22 cellular contexts compared by ENCODE assay signal in genomic region chr1:173573596-173573995, GRCh38. TPM values are rescaled to one million over a fixed set of nuclear protein-coding genes. Genes with fewer than 3 reads are reported as not detected.
"Had no signal": no experiment of that assay in that cellular context is flagged by ENCODE, and none has a peak within 500 bp of the region (broad histone marks: within the 10 kb centered on the region; RNA-seq: fewer than 3 reads in every experiment).

No MANE protein-coding gene starts in this region.

- H3K4me1 Mint-ChIP-seq: stimulated activated effector memory CD8-positive, alpha-beta T cell treated with anti-CD3 and anti-CD28 coated beads, Interleukin-12 subunit alpha, Interleukin-12 subunit beta, amount 100 ng/mL, for 72 hours had no signal

- H3K9me3 ChIP-seq: esophagus squamous epithelium, ovary, right atrium auricular region, sigmoid colon, tibial artery, upper lobe of left lung, uterus had no signal

- H3K36me3 ChIP-seq: esophagus squamous epithelium, ovary, right atrium auricular region, sigmoid colon, tibial artery, upper lobe of left lung, uterus had no signal

- H3K27ac Mint-ChIP-seq: dendritic cell treated with granulocyte-macrophage colony-stimulating factor and Interleukin-4, amounts not matched to agents 40 ng/mL and 50 ng/mL, for 4 days; effector memory CD8-positive, alpha-beta T cell; naive thymus-derived CD4-positive, alpha-beta T cell; stimulated activated effector memory CD8-positive, alpha-beta T cell treated with anti-CD3 and anti-CD28 coated beads, Interleukin-12 subunit alpha, Interleukin-12 subunit beta, amount 100 ng/mL, for 72 hours had no signal

- H3K4me3 Mint-ChIP-seq: dendritic cell treated with granulocyte-macrophage colony-stimulating factor and Interleukin-4, amounts not matched to agents 40 ng/mL and 50 ng/mL, for 4 days; effector memory CD8-positive, alpha-beta T cell; naive thymus-derived CD4-positive, alpha-beta T cell; stimulated activated effector memory CD8-positive, alpha-beta T cell treated with anti-CD3 and anti-CD28 coated beads, Interleukin-12 subunit alpha, Interleukin-12 subunit beta, amount 100 ng/mL, for 72 hours had no signal

- H3K4me3 ChIP-seq: esophagus squamous epithelium, ovary, right atrium auricular region, sigmoid colon, smooth muscle cell, tibial artery, upper lobe of left lung, uterus had no signal

- H3K27me3 ChIP-seq: esophagus squamous epithelium, ovary, right atrium auricular region, sigmoid colon, tibial artery, upper lobe of left lung, uterus had no signal

- H3K27me3 Mint-ChIP-seq: dendritic cell treated with granulocyte-macrophage colony-stimulating factor and Interleukin-4, amounts not matched to agents 40 ng/mL and 50 ng/mL, for 4 days had no signal

- H3K4me2 ChIP-seq: smooth muscle cell had no signal

- H3K4me1 ChIP-seq: esophagus squamous epithelium, right atrium auricular region, sigmoid colon, tibial artery, upper lobe of left lung, uterus had no signal

- DNase-seq: effector memory CD8-positive, alpha-beta T cell; esophagus squamous epithelium; foreskin fibroblast; naive thymus-derived CD4-positive, alpha-beta T cell; ovary; sigmoid colon; stimulated activated CD4-positive, alpha-beta T cell treated with anti-CD3 and anti-CD28 coated beads, Interleukin-2, amount 100 ng/mL, for 48 hours; stimulated activated CD8-positive, alpha-beta memory T cell treated with anti-CD3 and anti-CD28 coated beads, Interleukin-4, amount 100 ng/mL, for 48 hours; stimulated activated naive CD8-positive, alpha-beta T cell treated with anti-CD3 and anti-CD28 coated beads, Interleukin-15, Interleukin-2, amounts not matched to agents 100 U/mL and 50 U/mL, for 24 hours; tibial artery; upper lobe of left lung; uterus had no signal

- H3K36me3 Mint-ChIP-seq: naive thymus-derived CD4-positive, alpha-beta T cell; stimulated activated effector memory CD8-positive, alpha-beta T cell treated with anti-CD3 and anti-CD28 coated beads, Interleukin-12 subunit alpha, Interleukin-12 subunit beta, amount 100 ng/mL, for 72 hours had no signal

- H3K27ac ChIP-seq: esophagus squamous epithelium, ovary, right atrium auricular region, sigmoid colon, tibial artery, upper lobe of left lung, uterus had no signal

- H3K9me3 Mint-ChIP-seq: dendritic cell treated with granulocyte-macrophage colony-stimulating factor and Interleukin-4, amounts not matched to agents 40 ng/mL and 50 ng/mL, for 4 days; effector memory CD8-positive, alpha-beta T cell; stimulated activated effector memory CD8-positive, alpha-beta T cell treated with anti-CD3 and anti-CD28 coated beads, Interleukin-12 subunit alpha, Interleukin-12 subunit beta, amount 100 ng/mL, for 72 hours had no signal

RNA-seq across cellular contexts. Expression of gene SLC9C2, which starts 29.3 kb away (rescaled TPM):
- total RNA-seq: epithelial cell of proximal tubule; esophagus squamous epithelium; kidney epithelial cell; liver; lung microvascular endothelial cell; mononuclear cell; naive thymus-derived CD4-positive, alpha-beta T cell; posterior vena cava; sigmoid colon; smooth muscle cell had no signal
- polyA plus RNA-seq: liver; naive thymus-derived CD4-positive, alpha-beta T cell; sigmoid colon had no signal
